ENCODE assay signal across 8 cellular contexts in genomic region chr11:65040520-65041205, GRCh38. TPM values are rescaled to one million over a fixed set of nuclear protein-coding genes. Genes with fewer than 3 reads are reported as not detected.
A peak's percentile ranks its signal among the peaks of the same experiment; 100 is the strongest.
DNase-seq lines count a peak whose midpoint lies in the region; TF ChIP-seq lines count a peak whose summit lies in the region.

No MANE protein-coding gene starts in this region.

- H3K4me3 Mint-ChIP-seq in activated naive CD4-positive, alpha-beta T cell treated with anti-CD3 and anti-CD28 coated beads for 36 hours: peak overlapping the region; percentile 92

- peak overlapping the region; percentile 58 for H3K27ac ChIP-seq in SJSA1

- H3K4me1 ChIP-seq in SJSA1 (replicated peaks): peaks cover 28% of the 10 kb centered on the region

- H3K9me3 ChIP-seq in SJSA1 (replicated peaks): peaks cover 5% of the 10 kb centered on the region

- intact Hi-C loops in activated naive CD4-positive, alpha-beta T cell treated with anti-CD3 and anti-CD28 coated beads for 36 hours (cut with micrococcal nuclease): loop anchor here (1.0 to 2.0 kb wide), 5 partner anchors 13 to 116 kb away; partner anchors contain the start of genes ARL2, CDCA5, PPP2R5B and SNX15

- H3K27me3 Mint-ChIP-seq in activated naive CD4-positive, alpha-beta T cell treated with anti-CD3 and anti-CD28 coated beads for 36 hours (ENCODE audit: low read depth): no peaks in the 10 kb centered on the region

- peaks cover 17% of the 10 kb centered on the region for H3K4me1 Mint-ChIP-seq in activated naive CD4-positive, alpha-beta T cell treated with anti-CD3 and anti-CD28 coated beads for 36 hours (ENCODE audit: low read depth)

- H3K36me3 Mint-ChIP-seq in activated naive CD4-positive, alpha-beta T cell treated with anti-CD3 and anti-CD28 coated beads for 36 hours (ENCODE audit: low read depth): peaks cover 4% of the 10 kb centered on the region

- TF ChIP-seq CTCF in HFF-Myc (IDR thresholded peaks at IDR 0.05; ENCODE audit: low read depth, low read length, missing control alignments): no peak

- peak overlapping the region; percentile 98 for H3K27ac Mint-ChIP-seq in activated naive CD4-positive, alpha-beta T cell treated with anti-CD3 and anti-CD28 coated beads for 36 hours

- no peaks in the 10 kb centered on the region for H3K9me3 Mint-ChIP-seq in activated naive CD4-positive, alpha-beta T cell treated with anti-CD3 and anti-CD28 coated beads for 36 hours

- no peaks in the 10 kb centered on the region for H3K27me3 ChIP-seq in SJSA1 (replicated peaks)

- CTCF ChIA-PET in activated naive CD4-positive, alpha-beta T cell treated with anti-CD3 and anti-CD28 coated beads for 36 hours (lab: Charles Lee): interaction anchor here (0.5 to 1.7 kb wide), 4 partner anchors 14 to 38 kb away, joined by 3 to 6 read pairs (median 3); partner anchors contain the start of gene ARL2

- H3K4me3 ChIP-seq in HFF-Myc (replicated peaks; ENCODE audit: low read depth, low read length) (peak overlapping the region; percentile 69), SJSA1 (peak overlapping the region; percentile 93)

- DNase-seq in GM04503 (ENCODE audit: low read depth) (peak; percentile 75), HFF-Myc (ENCODE audit: extremely low read depth, low read depth) (peak; percentile 92), MV-4-11 (lab: John Stamatoyannopoulos, UW) (peak; percentile 97), SJSA1 (ENCODE audit: low read depth in 1 of 2, low spot score in 2 of 2) (peak; percentile 99 to 100), globus pallidus (ENCODE audit: low spot score) (peak; percentile 86), non-pigmented ciliary epithelial cell (ENCODE audit: low read depth) (peak; percentile 62), superior temporal gyrus (ENCODE audit: extremely low spot score) (peak; percentile 92)
- DNase-seq in activated naive CD4-positive, alpha-beta T cell treated with anti-CD3 and anti-CD28 coated beads for 36 hours: peak; percentile 94

- peaks cover 74% of the 10 kb centered on the region for H3K36me3 ChIP-seq in SJSA1

RNA-seq across cellular contexts. Expression of gene SAC3D1, which starts 0.3 kb away (rescaled TPM):
- 35.8 and 69.9 TPM in 2 replicates for total RNA-seq in SJSA1 (2014; rRNA removed; shearing (Covaris generic))
- total RNA-seq in activated naive CD4-positive, alpha-beta T cell treated with anti-CD3 and anti-CD28 coated beads for 36 hours: 10 to 100 TPM; 19.2 to 20.3 TPM

RNA-seq across cellular contexts. Expression of gene SNX15, which starts 13.4 kb away (rescaled TPM):
- 35.3 and 36.9 TPM in 2 replicates for total RNA-seq in SJSA1 (2014; rRNA removed; shearing (Covaris generic))
- 1 to 10 TPM; 8.9 to 9.4 TPM for total RNA-seq in activated naive CD4-positive, alpha-beta T cell treated with anti-CD3 and anti-CD28 coated beads for 36 hours

RNA-seq across cellular contexts. Expression of gene NAALADL1, which starts 17.7 kb away (rescaled TPM):
- total RNA-seq in SJSA1 (2014; rRNA removed; shearing (Covaris generic)): not detected in 2 replicates
- total RNA-seq in activated naive CD4-positive, alpha-beta T cell treated with anti-CD3 and anti-CD28 coated beads for 36 hours: 10 to 100 TPM in 1 of 2 experiments, 1 to 10 TPM in 1; 8.5 to 10.2 TPM

RNA-seq across cellular contexts. Expression of gene ARL2, which starts 26.7 kb away (rescaled TPM):
- 155 and 222 TPM in 2 replicates for total RNA-seq in SJSA1 (2014; rRNA removed; shearing (Covaris generic))
- 100 to 1,000 TPM; 134 to 135 TPM for total RNA-seq in activated naive CD4-positive, alpha-beta T cell treated with anti-CD3 and anti-CD28 coated beads for 36 hours

RNA-seq across cellular contexts. Expression of gene CDCA5, which starts 43.2 kb away (rescaled TPM):
- 90.2 and 124 TPM in 2 replicates for total RNA-seq in SJSA1 (2014; rRNA removed; shearing (Covaris generic))
- total RNA-seq in activated naive CD4-positive, alpha-beta T cell treated with anti-CD3 and anti-CD28 coated beads for 36 hours: 100 to 1,000 TPM; 169 to 174 TPM

Comparison
In these comparisons a context has a peak if more than half of its experiments do, and no peak if none do; other contexts are left out.
1. Peak in every context shown above with its lines: DNase-seq, H3K4me3 ChIP-seq and H3K27ac ChIP-seq.